Comparison of ENCODE assay signal across 19 cellular contexts in the genomic region with DNA sequence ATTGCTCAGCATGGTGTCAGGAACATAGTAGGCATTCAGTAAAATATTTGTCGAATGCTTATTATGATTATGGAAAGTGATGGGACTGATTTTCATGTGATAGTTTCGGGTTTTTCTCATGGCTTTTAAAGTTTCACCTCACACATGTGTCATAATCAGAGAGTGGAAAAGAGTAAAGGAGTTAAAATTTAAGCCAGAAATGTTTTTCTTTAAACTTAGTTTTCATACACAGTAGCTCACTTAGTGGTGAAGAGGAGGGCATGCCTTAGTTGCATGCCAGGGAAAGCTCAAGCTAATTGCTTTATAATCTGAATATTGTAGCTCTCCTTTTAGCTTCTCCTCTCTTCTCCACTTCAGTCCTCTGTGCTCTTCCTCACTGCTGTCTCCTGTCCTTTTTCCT.
"Had no signal": no experiment of that assay in that cellular context is flagged by ENCODE, and none has a peak within 500 bp of the region (broad histone marks: within the 10 kb centered on the region; RNA-seq: fewer than 3 reads in every experiment).

No MANE protein-coding gene starts in this region.

- H2AFZ ChIP-seq: parathyroid adenoma had no signal

- ATAC-seq: activated CD8-positive, alpha-beta T cell treated with anti-CD3 and anti-CD28 coated beads for 36 hours; stimulated activated naive B cell treated with anti-CD40 and anti-IgM and Interleukin-4, amounts not matched to agents 10 μg/mL and 1 μg/mL and 100 μg/mL, for 72 hours; T-helper 17 cell had no signal

- H3K27ac Mint-ChIP-seq: activated B cell treated with CpG ODN at 0.5 μM for 24 hours; activated CD8-positive, alpha-beta T cell treated with anti-CD3 and anti-CD28 coated beads for 36 hours; activated naive CD4-positive, alpha-beta T cell treated with anti-CD3 and anti-CD28 coated beads, Interleukin-2, amount 50 U/mL, for 24 hours; endodermal cell; immature natural killer cell; stimulated activated naive B cell treated with anti-CD40 and anti-IgM and Interleukin-4, amounts not matched to agents 10 μg/mL and 1 μg/mL and 100 μg/mL, for 72 hours had no signal

- DNase-seq: activated B cell treated with CpG ODN at 0.5 μM for 24 hours; activated CD4-positive, alpha-beta T cell treated with anti-CD3 and anti-CD28 coated beads for 48 hours; activated CD8-positive, alpha-beta T cell treated with anti-CD3 and anti-CD28 coated beads for 36 hours; activated effector memory CD4-positive, alpha-beta T cell treated with anti-CD3 and anti-CD28 coated beads, Interleukin-2, amount 50 U/mL, for 16 hours; activated T-cell treated with anti-CD3 and anti-CD28 coated beads, Interleukin-2, amount 50 U/mL, for 48 hours; dorsolateral prefrontal cortex; endodermal cell; hypothalamus; immature natural killer cell; mammary epithelial cell; naive B cell; stimulated activated CD4-positive, alpha-beta T cell treated with anti-CD3 and anti-CD28 coated beads, Interleukin-4, amount 100 ng/mL, for 1 hour; stimulated activated naive B cell treated with anti-CD40 and anti-IgM and Interleukin-4, amounts not matched to agents 10 μg/mL and 1 μg/mL and 100 μg/mL, for 72 hours; T-helper 17 cell; tibial artery; uterus had no signal

- H3K4me3 ChIP-seq: cardiac muscle cell, dorsolateral prefrontal cortex, tibial artery, uterus had no signal

- H3K27me3 ChIP-seq: cardiac muscle cell, dorsolateral prefrontal cortex, tibial artery, uterus had no signal

- H3K9me3 ChIP-seq: tibial artery, uterus had no signal

- H3K4me1 Mint-ChIP-seq: endodermal cell had no signal

- H3K27me3 Mint-ChIP-seq: activated B cell treated with CpG ODN at 0.5 μM for 24 hours; activated CD8-positive, alpha-beta T cell treated with anti-CD3 and anti-CD28 coated beads for 36 hours; activated naive CD4-positive, alpha-beta T cell treated with anti-CD3 and anti-CD28 coated beads, Interleukin-2, amount 50 U/mL, for 24 hours; naive B cell; stimulated activated naive B cell treated with anti-CD40 and anti-IgM and Interleukin-4, amounts not matched to agents 10 μg/mL and 1 μg/mL and 100 μg/mL, for 72 hours; T-helper 17 cell had no signal

- H3K27ac ChIP-seq: cardiac muscle cell, dorsolateral prefrontal cortex, parathyroid adenoma, tibial artery, uterus had no signal

- H3K9me3 Mint-ChIP-seq: activated B cell treated with CpG ODN at 0.5 μM for 24 hours; activated CD8-positive, alpha-beta T cell treated with anti-CD3 and anti-CD28 coated beads for 36 hours; activated naive CD4-positive, alpha-beta T cell treated with anti-CD3 and anti-CD28 coated beads, Interleukin-2, amount 50 U/mL, for 24 hours; endodermal cell; immature natural killer cell; stimulated activated naive B cell treated with anti-CD40 and anti-IgM and Interleukin-4, amounts not matched to agents 10 μg/mL and 1 μg/mL and 100 μg/mL, for 72 hours had no signal

- H3K4me3 Mint-ChIP-seq: activated B cell treated with CpG ODN at 0.5 μM for 24 hours; activated CD8-positive, alpha-beta T cell treated with anti-CD3 and anti-CD28 coated beads for 36 hours; activated naive CD4-positive, alpha-beta T cell treated with anti-CD3 and anti-CD28 coated beads, Interleukin-2, amount 50 U/mL, for 24 hours; endodermal cell; immature natural killer cell; naive B cell; stimulated activated naive B cell treated with anti-CD40 and anti-IgM and Interleukin-4, amounts not matched to agents 10 μg/mL and 1 μg/mL and 100 μg/mL, for 72 hours; T-helper 17 cell had no signal

- H3K9ac ChIP-seq: parathyroid adenoma had no signal

- H3K36me3 ChIP-seq: cardiac muscle cell, tibial artery, uterus had no signal
